13 cellular contexts compared by ENCODE assay signal in the genomic region with DNA sequence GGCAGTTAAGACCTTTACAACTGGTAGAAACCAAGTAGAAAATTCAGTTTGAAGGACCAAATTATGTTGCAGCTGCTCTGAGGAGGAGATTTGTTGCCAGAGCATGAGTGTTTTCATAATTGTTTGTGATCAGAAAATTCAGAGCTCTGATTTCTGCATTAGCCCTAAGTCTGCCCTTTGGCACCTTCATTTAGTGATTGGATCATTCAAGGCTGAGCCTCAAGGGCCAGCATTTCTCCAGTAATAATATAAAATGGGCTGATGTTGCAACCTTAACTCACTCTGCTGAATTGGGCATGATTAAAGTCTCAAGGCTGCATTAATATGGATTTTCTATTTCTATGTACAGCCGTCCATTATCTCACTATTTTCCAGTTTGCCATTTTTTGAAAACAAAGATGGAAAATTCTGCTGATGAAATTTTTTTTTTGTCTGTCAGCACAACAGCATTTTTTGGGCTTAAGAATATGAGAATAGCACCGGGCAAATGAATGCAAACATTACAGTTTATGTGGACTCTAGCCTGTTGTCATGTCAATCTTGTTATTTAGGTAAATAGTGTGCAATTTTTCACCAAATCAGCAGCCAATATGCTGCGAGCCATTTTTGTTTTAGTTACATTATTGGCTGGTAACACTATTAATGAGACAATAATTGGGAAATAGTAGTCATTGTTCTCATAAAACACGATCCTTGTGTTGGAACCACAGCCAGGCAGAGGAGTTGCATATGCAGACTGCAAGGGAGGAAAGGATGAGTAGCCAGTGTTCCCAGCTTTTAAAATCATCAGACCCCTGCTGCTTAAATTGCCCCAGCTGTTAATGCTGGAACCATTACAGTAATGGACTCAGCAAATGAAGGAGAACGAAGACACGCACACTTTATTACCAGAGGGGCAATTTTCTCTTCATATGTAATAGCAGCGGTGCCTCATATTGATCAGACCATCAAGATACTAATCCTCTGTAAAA. TPM values are rescaled to one million over a fixed set of nuclear protein-coding genes. Genes with fewer than 3 reads are reported as not detected.
A peak's percentile ranks its signal among the peaks of the same experiment; 100 is the strongest.
DNase-seq lines count a peak whose midpoint lies in the region; ATAC-seq, FAIRE-seq and TF ChIP-seq lines count a peak whose summit lies in the region.
"Had no signal": no experiment of that assay in that cellular context is flagged by ENCODE, and none has a peak within 500 bp of the region (broad histone marks: within the 10 kb centered on the region; RNA-seq: fewer than 3 reads in every experiment).

No MANE protein-coding gene starts in this region.

- no peak overlapping the region for H3K4ac ChIP-seq in mesenchymal stem cell (ENCODE audit: low read depth in 1 of 2, low read length in 2 of 2)

- no peak overlapping the region for H2BK15ac ChIP-seq in mesenchymal stem cell (ENCODE audit: low read depth, poor library complexity, severe bottlenecking)

- peaks cover 18% of the 10 kb centered on the region for H3K36me3 Mint-ChIP-seq in T-cell
- H3K36me3 Mint-ChIP-seq in activated naive CD8-positive, alpha-beta T cell treated with anti-CD3 and anti-CD28 coated beads for 36 hours: peaks cover 11% of the 10 kb centered on the region

- H3K27me3 ChIP-seq in SJCRH30: no peaks in the 10 kb centered on the region
- H3K27me3 ChIP-seq in mesenchymal stem cell (ENCODE audit: control insufficient read depth in 1 of 2, insufficient read depth in 1 of 2, low read length in 2 of 2): no peaks in the 10 kb centered on the region
- H3K27me3 ChIP-seq in MM.1S (replicated peaks; ENCODE audit: insufficient read depth, low read length): no peaks in the 10 kb centered on the region
- H3K27me3 ChIP-seq: BE2C had no signal

- no peak overlapping the region for H2BK120ac ChIP-seq in mesenchymal stem cell (ENCODE audit: low read depth, low read length)

- peak overlapping the region; percentile 64 for H3K9ac ChIP-seq in mesenchymal stem cell (ENCODE audit: low read length)
- no peak overlapping the region for H3K9ac ChIP-seq in MM.1S (ENCODE audit: low read length)

- no peak overlapping the region for H4K8ac ChIP-seq in mesenchymal stem cell (ENCODE audit: low read length)

- no peak overlapping the region for H3K4me3 ChIP-seq in SJCRH30
- peak overlapping the region in 1 of 2 experiments; percentile 52 for H3K4me3 ChIP-seq in mesenchymal stem cell (ENCODE audit: insufficient read depth in 1 of 2, low read depth in 1 of 2, low read length in 2 of 2)
- H3K4me3 ChIP-seq in MM.1S (ENCODE audit: low read length): no peak overlapping the region
- H3K4me3 ChIP-seq: lung had no signal

- no peak overlapping the region for H2AK5ac ChIP-seq in mesenchymal stem cell (ENCODE audit: low read length, severe bottlenecking)

- no peak overlapping the region for H3K27ac ChIP-seq in SJCRH30
- no peak overlapping the region for H3K27ac ChIP-seq in mesenchymal stem cell (ENCODE audit: low read length, poor library complexity, severe bottlenecking)
- H3K27ac ChIP-seq in MM.1S (ENCODE audit: low read length): no peak overlapping the region

- no peak overlapping the region for H3K4me3 Mint-ChIP-seq in T-cell
- no peak overlapping the region for H3K4me3 Mint-ChIP-seq in activated naive CD8-positive, alpha-beta T cell treated with anti-CD3 and anti-CD28 coated beads for 36 hours
- H3K4me3 Mint-ChIP-seq: activated T-helper 1 cell treated with anti-CD3 and anti-CD28 coated beads, Interleukin-12 subunit alpha, Interleukin-12 subunit beta, Interleukin-2, Interleukin-4 antibody, amounts not matched to agents 30 ng/mL and 10 ng/mL and 1 ng/mL, durations not matched to agents 14 hours and 24 hours and 36 hours had no signal

- H3K14ac ChIP-seq in mesenchymal stem cell (ENCODE audit: low read length in 2 of 2): no peak overlapping the region

- TF ChIP-seq CTCF in MM.1S (IDR thresholded peaks at IDR 0.05; ENCODE audit: low read length) (no peak), D721Med (IDR thresholded peaks at IDR 0.05; ENCODE audit: insufficient read depth, missing control alignments) (no peak)

- FAIRE-seq in D721Med (lab: Jason Lieb, UNC): no peak
- FAIRE-seq: H54 had no signal

- H3K18ac ChIP-seq in mesenchymal stem cell (ENCODE audit: low read depth in 1 of 2, low read length in 2 of 2): no peak overlapping the region

- no peak overlapping the region for H2BK5ac ChIP-seq in mesenchymal stem cell (ENCODE audit: low read depth, low read length, poor library complexity, severe bottlenecking)

- H3K36me3 ChIP-seq in SJCRH30 (no peaks in the 10 kb centered on the region; the same call in 1 of the 2 replicates), mesenchymal stem cell (ENCODE audit: control insufficient read depth in 1 of 2, insufficient read depth in 2 of 2, low read depth in 1 of 2, low read length in 2 of 2) (no peaks in the 10 kb centered on the region), MM.1S (replicated peaks; ENCODE audit: insufficient read depth, low read length) (no peaks in the 10 kb centered on the region)
- H3K36me3 ChIP-seq: BE2C had no signal

- no peak overlapping the region for H4K91ac ChIP-seq in mesenchymal stem cell (ENCODE audit: low read length)

- no peak overlapping the region for H3K27ac Mint-ChIP-seq in T-cell
- no peak overlapping the region for H3K27ac Mint-ChIP-seq in activated naive CD8-positive, alpha-beta T cell treated with anti-CD3 and anti-CD28 coated beads for 36 hours
- H3K27ac Mint-ChIP-seq: activated T-helper 1 cell treated with anti-CD3 and anti-CD28 coated beads, Interleukin-12 subunit alpha, Interleukin-12 subunit beta, Interleukin-2, Interleukin-4 antibody, amounts not matched to agents 30 ng/mL and 10 ng/mL and 1 ng/mL, durations not matched to agents 14 hours and 24 hours and 36 hours had no signal

- H3F3A ChIP-seq in MM.1S (ENCODE audit: insufficient read depth, low read length): no peaks in the 10 kb centered on the region

- H3K4me1 ChIP-seq in SJCRH30 (peaks cover 8% of the 10 kb centered on the region; the same call in 1 of the 2 replicates), mesenchymal stem cell (ENCODE audit: control insufficient read depth, insufficient read depth, low read depth, low read length) (no peaks in the 10 kb centered on the region), MM.1S (ENCODE audit: low read length) (no peaks in the 10 kb centered on the region)

- POLR2A ChIA-PET in T-cell (lab: Charles Lee): no interaction called here

- H3K9me3 ChIP-seq in SJCRH30 (replicated peaks) (no peaks in the 10 kb centered on the region), mesenchymal stem cell (ENCODE audit: control insufficient read depth, low read length) (no peaks in the 10 kb centered on the region), MM.1S (replicated peaks; ENCODE audit: insufficient read depth, low read length) (no peaks in the 10 kb centered on the region)
- H3K9me3 ChIP-seq: BE2C had no signal

- CTCF ChIA-PET in T-cell (lab: Charles Lee): no interaction called here

- H3K79me2 ChIP-seq in MM.1S (ENCODE audit: low read length): peaks cover 69% of the 10 kb centered on the region

- DNase-seq in AG08395 (ENCODE audit: low spot score): peak; percentile 13
- peak; percentile 85 for DNase-seq in NCI-H1092 (lab: John Stamatoyannopoulos, UW)
- peak; percentile 24 to 53 for DNase-seq in SJCRH30
- DNase-seq in mesenchymal stem cell: no peak
- no peak for DNase-seq in T-cell
- DNase-seq in MM.1S: no peak
- DNase-seq in activated naive CD8-positive, alpha-beta T cell treated with anti-CD3 and anti-CD28 coated beads for 36 hours: no peak
- no peak for DNase-seq in D721Med (ENCODE audit: insufficient read length, low spot score)
- DNase-seq: BE2C; central memory CD4-positive, alpha-beta T cell had no signal

- H2AFZ ChIP-seq in mesenchymal stem cell (ENCODE audit: low read depth, low read length) (no peak overlapping the region), MM.1S (ENCODE audit: low read length) (no peak overlapping the region)

- 74% methylated on average over 4 of the region's 7 CpGs for WGBS in mesenchymal stem cell

- no peak overlapping the region for H2BK12ac ChIP-seq in mesenchymal stem cell (ENCODE audit: low read length in 2 of 2)

- H3K79me1 ChIP-seq in mesenchymal stem cell (replicated peaks; ENCODE audit: low read length, poor library complexity, severe bottlenecking): peaks cover 12% of the 10 kb centered on the region

- H3K23ac ChIP-seq in mesenchymal stem cell (ENCODE audit: low read length in 2 of 2): no peak overlapping the region

- peaks cover 49 to 56% (median 51%) of the 10 kb centered on the region in 3 donors for H3K4me1 Mint-ChIP-seq in T-cell
- H3K4me1 Mint-ChIP-seq in activated naive CD8-positive, alpha-beta T cell treated with anti-CD3 and anti-CD28 coated beads for 36 hours: peaks cover 31% of the 10 kb centered on the region

- ATAC-seq in T-cell (replicated peaks in 1 of 4): no peak

- H3K4me2 ChIP-seq in mesenchymal stem cell (ENCODE audit: low read length, poor library complexity, severe bottlenecking) (no peak overlapping the region), MM.1S (ENCODE audit: low read depth, low read length) (no peak overlapping the region)

- no peaks in the 10 kb centered on the region for H3K9me3 Mint-ChIP-seq in T-cell
- no peaks in the 10 kb centered on the region for H3K9me3 Mint-ChIP-seq in activated naive CD8-positive, alpha-beta T cell treated with anti-CD3 and anti-CD28 coated beads for 36 hours
- H3K9me3 Mint-ChIP-seq: activated T-helper 1 cell treated with anti-CD3 and anti-CD28 coated beads, Interleukin-12 subunit alpha, Interleukin-12 subunit beta, Interleukin-2, Interleukin-4 antibody, amounts not matched to agents 30 ng/mL and 10 ng/mL and 1 ng/mL, durations not matched to agents 14 hours and 24 hours and 36 hours had no signal

- no peaks in the 10 kb centered on the region for H4K20me1 ChIP-seq in MM.1S (ENCODE audit: insufficient read depth, low read length)

- no peaks in the 10 kb centered on the region for H3K27me3 Mint-ChIP-seq in T-cell
- H3K27me3 Mint-ChIP-seq in activated naive CD8-positive, alpha-beta T cell treated with anti-CD3 and anti-CD28 coated beads for 36 hours: no peaks in the 10 kb centered on the region

- no peaks in the 10 kb centered on the region for H3K9me2 ChIP-seq in MM.1S (replicated peaks; ENCODE audit: insufficient read depth, low read length)

RNA-seq across cellular contexts. Expression of gene FTO, which starts 10.4 kb away (rescaled TPM):
- total RNA-seq in SJCRH30 (2014; rRNA removed; shearing (Covaris generic)): 129 and 132 TPM in 2 replicates
- 45.4 TPM for polyA plus RNA-seq in mesenchymal stem cell (2013, experiment 1 of 2)
- 43.8 TPM for polyA plus RNA-seq in mesenchymal stem cell (2013, experiment 2 of 2)
- 10 to 100 TPM; 44.7 to 69.0 (median 46.0) TPM for total RNA-seq in T-cell
- total RNA-seq in activated naive CD8-positive, alpha-beta T cell treated with anti-CD3 and anti-CD28 coated beads for 36 hours: 10 to 100 TPM; 51.1 to 52.7 TPM

RNA-seq across cellular contexts. Expression of gene RPGRIP1L, which starts 10.7 kb away (rescaled TPM):
- 21.4 and 26.9 TPM in 2 replicates for total RNA-seq in SJCRH30 (2014; rRNA removed; shearing (Covaris generic))
- 10.6 TPM for polyA plus RNA-seq in mesenchymal stem cell (2013, experiment 1 of 2)
- polyA plus RNA-seq in mesenchymal stem cell (2013, experiment 2 of 2): 9.8 TPM
- total RNA-seq in T-cell: 1 to 10 TPM; 3.7 to 5.6 (median 3.8) TPM
- 1 to 10 TPM; 7.1 to 8.4 TPM for total RNA-seq in activated naive CD8-positive, alpha-beta T cell treated with anti-CD3 and anti-CD28 coated beads for 36 hours

Comparison
In these comparisons a context has a peak if more than half of its experiments do, and no peak if none do; other contexts are left out.
1. DNase-seq: peak in AG08395 (single experiment), NCI-H1092 (single experiment) and SJCRH30 (2 of 2); none in mesenchymal stem cell (single experiment), T-cell (0 of 34), MM.1S (single experiment), activated naive CD8-positive, alpha-beta T cell treated with anti-CD3 and anti-CD28 coated beads for 36 hours (single experiment) and D721Med (single experiment).